In the genomic region with DNA sequence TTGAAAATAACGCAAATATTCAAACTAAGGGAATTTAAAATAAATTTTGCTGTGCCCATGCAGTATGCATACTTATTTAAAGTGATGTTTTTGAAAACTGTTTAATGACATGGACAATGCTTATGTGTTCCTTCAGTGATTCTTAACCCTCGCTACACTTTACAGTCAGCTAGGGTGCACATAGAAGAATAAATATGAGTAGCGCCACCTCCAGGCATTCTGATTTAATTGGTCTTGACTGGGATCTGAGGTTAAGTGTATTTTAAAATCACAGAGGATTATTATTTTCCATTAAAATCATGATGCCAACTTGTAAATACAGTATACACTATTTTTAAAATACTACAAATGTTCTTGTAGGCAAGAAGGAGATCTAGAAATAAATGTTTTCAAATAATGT, we compare ENCODE assay signal across 21 cellular contexts.
DNase-seq lines count a peak whose midpoint lies in the region; ATAC-seq, FAIRE-seq and TF ChIP-seq lines count a peak whose summit lies in the region.
"Had no signal": no experiment of that assay in that cellular context is flagged by ENCODE, and none has a peak within 500 bp of the region (broad histone marks: within the 10 kb centered on the region; RNA-seq: fewer than 3 reads in every experiment).

No MANE protein-coding gene starts in this region.

- H3K4me3 ChIP-seq in NT2/D1 (ENCODE audit: insufficient read length, low read depth), result no peak overlapping the region
- H3K4me3 ChIP-seq in H1 (ENCODE audit: extremely low read depth in 1 of 4, insufficient read depth in 2 of 4, low read depth in 3 of 4, low read length in 4 of 4), result no peak overlapping the region
- H3K4me3 ChIP-seq in neural progenitor cell, result no peak overlapping the region
- H3K4me3 ChIP-seq in Caco-2 (ENCODE audit: low read depth, low read length), result no peak overlapping the region
- H3K4me3 ChIP-seq: SJCRH30 had no signal

- no peaks in the 10 kb centered on the region for H3K79me1 ChIP-seq in H1 (ENCODE audit: low read depth, low read length)

- POLR2A ChIA-PET in H1 (lab: Charles Lee; ENCODE audit: partially characterized antibody) (no interaction called here), Caco-2 (lab: Charles Lee) (no interaction called here)

- H4K91ac ChIP-seq in H1 (replicated peaks; ENCODE audit: insufficient read length, low read length), result no peak overlapping the region

- H3K36me3 ChIP-seq in NT2/D1 (ENCODE audit: insufficient read depth, insufficient read length, low read length) (no peaks in the 10 kb centered on the region), H1 (ENCODE audit: control insufficient read depth in 2 of 4, insufficient read depth in 4 of 4, low read length in 3 of 4) (no peaks in the 10 kb centered on the region), neural progenitor cell (no peaks in the 10 kb centered on the region), Caco-2 (ENCODE audit: control insufficient read depth, insufficient read depth, low read length) (no peaks in the 10 kb centered on the region)
- H3K36me3 ChIP-seq: SJCRH30 had no signal

- H2BK12ac ChIP-seq in H1 (ENCODE audit: low read depth, low read length), result no peak overlapping the region

- no peak for FAIRE-seq in H1 (lab: Jason Lieb, UNC)

- H3K14ac ChIP-seq in H1 (ENCODE audit: insufficient read length), result no peak overlapping the region

- H2BK5ac ChIP-seq in H1 (ENCODE audit: low read depth, low read length), result no peak overlapping the region

- no peak overlapping the region for H3K27ac ChIP-seq in H1 (ENCODE audit: low read depth, low read length)
- H3K27ac ChIP-seq in neural progenitor cell, result no peak overlapping the region
- H3K27ac ChIP-seq: SJCRH30 had no signal

- H3K4me1 ChIP-seq in NT2/D1 (ENCODE audit: insufficient read depth, insufficient read length), result no peaks in the 10 kb centered on the region
- H3K4me1 ChIP-seq in H1 (replicated peaks in 1 of 4; ENCODE audit: control insufficient read depth in 3 of 4, insufficient read depth in 4 of 4, low read length in 3 of 4), result peaks cover 0 to 3% (median 1%) of the 10 kb centered on the region in 4 experiments; a peak in 2 of 7 replicates
- peaks cover 22% of the 10 kb centered on the region for H3K4me1 ChIP-seq in neural progenitor cell
- no peaks in the 10 kb centered on the region for H3K4me1 ChIP-seq in Caco-2
- H3K4me1 ChIP-seq: SJCRH30 had no signal

- H3K9me3 Mint-ChIP-seq in neural progenitor cell, result no peaks in the 10 kb centered on the region
- H3K9me3 Mint-ChIP-seq in Caco-2 (ENCODE audit: unreplicated experiment), result no peaks in the 10 kb centered on the region

- H3K4ac ChIP-seq in H1 (replicated peaks; ENCODE audit: insufficient read length, low read depth, low read length), result no peak overlapping the region

- peak; percentile 17 for DNase-seq in NCI-H748 (lab: John Stamatoyannopoulos, UW; ENCODE audit: unreplicated experiment)
- no peak for DNase-seq in NCI-H748 treated with DMSO at 0.1 percent for 48 hours (lab: John Stamatoyannopoulos, UW)
- DNase-seq in NT2/D1 (ENCODE audit: low read depth, low spot score), result peak; percentile 5
- DNase-seq in H1 (ENCODE audit: low read depth in 1 of 2, low spot score in 2 of 2), result no peak
- DNase-seq in neural progenitor cell (ENCODE audit: low spot score), result no peak
- no peak for DNase-seq in Caco-2
- DNase-seq in erythroblast (lab: John Stamatoyannopoulos, UW), result no peak
- DNase-seq: 8988T; CD4-positive, CD25-positive, alpha-beta regulatory T cell; COR-L47; GF-D8; KBM-7; NCI-H1436; NCI-H1930; NCI-H345; NCI-H524 treated with DMSO at 0.1 percent for 48 hours; SJCRH30; SW 1271 had no signal

- 77% methylated on average over 3 of the region's 3 CpGs; no CpG with 5 or more reads in 1 of the 2 experiments for whole genome bisulfite sequencing in H1 (ENCODE audit: extremely low coverage in 1 of 2, insufficient coverage in 1 of 2, insufficient read length in 1 of 2, insufficient replicate concordance in 2 of 2, low coverage in 1 of 2, low lambda C conversion rate in 2 of 2, missing lambda C conversion rate in 1 of 2), 2 experiments

- ATAC-seq in HG03025 (IDR thresholded peaks at IDR 0.05; ENCODE audit: low FRiP score, unreplicated experiment), result no peak
- ATAC-seq: HCT116 had no signal

- no peak overlapping the region for H4K8ac ChIP-seq in H1 (ENCODE audit: extremely low read depth, insufficient read depth, low read length)

- H3K9me3 ChIP-seq in NT2/D1 (ENCODE audit: insufficient read depth, low read length) (no peaks in the 10 kb centered on the region), H1 (ENCODE audit: insufficient read depth in 2 of 2, low read depth in 1 of 2, low read length in 1 of 2) (no peaks in the 10 kb centered on the region), neural progenitor cell (ENCODE audit: low read depth) (no peaks in the 10 kb centered on the region), Caco-2 (no peaks in the 10 kb centered on the region)
- H3K9me3 ChIP-seq: SJCRH30 had no signal

- H3K4me2 ChIP-seq in H1 (ENCODE audit: insufficient read depth in 1 of 2, low read depth in 2 of 2, low read length in 2 of 2) (no peak overlapping the region), neural progenitor cell (no peak overlapping the region)

- H3K27me3 ChIP-seq in NT2/D1 (ENCODE audit: insufficient read depth, insufficient read length) (no peaks in the 10 kb centered on the region), H1 (replicated peaks in 1 of 4; ENCODE audit: control insufficient read depth in 3 of 4, extremely low read depth in 1 of 4, insufficient read depth in 3 of 4, low read length in 3 of 4) (no peaks in the 10 kb centered on the region), neural progenitor cell (no peaks in the 10 kb centered on the region), Caco-2 (replicated peaks; ENCODE audit: control insufficient read depth, insufficient read depth, low read length) (no peaks in the 10 kb centered on the region)
- H3K27me3 ChIP-seq: SJCRH30 had no signal

- no peak overlapping the region for H3K27ac Mint-ChIP-seq in neural progenitor cell
- no peak overlapping the region for H3K27ac Mint-ChIP-seq in Caco-2 (ENCODE audit: unreplicated experiment)
- H3K27ac Mint-ChIP-seq: B cell; CD4-positive, CD25-positive, alpha-beta regulatory T cell had no signal

- no peaks in the 10 kb centered on the region; the same call in 1 of the 2 replicates for H3K23me2 ChIP-seq in H1 (ENCODE audit: low read depth, low read length)

- no peaks in the 10 kb centered on the region for H4K20me1 ChIP-seq in H1 (replicated peaks in 1 of 2; ENCODE audit: control insufficient read depth in 1 of 2, insufficient read depth in 2 of 2, low read length in 2 of 2)
- H4K20me1 ChIP-seq in neural progenitor cell (ENCODE audit: low read depth), result no peaks in the 10 kb centered on the region

- no peak overlapping the region for H3K56ac ChIP-seq in H1 (replicated peaks; ENCODE audit: insufficient read length, low read depth, low read length)

- TF ChIP-seq CTCF in H1 (IDR thresholded peaks at IDR 0.05; ENCODE audit: control extremely low read depth in 1 of 3, insufficient read depth in 1 of 3, low read depth in 1 of 3, low read length in 3 of 3), result peak in 2 of 3 experiments; percentile 12 to 51; a peak in 2 of 4 replicates
- peak; percentile 39 for TF ChIP-seq CTCF in neural progenitor cell (IDR thresholded peaks at IDR 0.05)
- no peak for TF ChIP-seq CTCF in Caco-2 (IDR thresholded peaks at IDR 0.05; ENCODE audit: insufficient read depth in 1 of 2, low read depth in 1 of 2, low read length in 1 of 2, severe bottlenecking in 1 of 2, unreplicated experiment in 1 of 2)

- no peak overlapping the region for H2BK15ac ChIP-seq in H1 (ENCODE audit: low read length)

- no peak overlapping the region for H3K23ac ChIP-seq in H1 (ENCODE audit: insufficient read length)

- H3K36me3 Mint-ChIP-seq in neural progenitor cell, result peaks cover 2% of the 10 kb centered on the region
- H3K36me3 Mint-ChIP-seq in Caco-2 (ENCODE audit: insufficient read depth, unreplicated experiment), result no peaks in the 10 kb centered on the region
- H3K36me3 Mint-ChIP-seq: CD4-positive, CD25-positive, alpha-beta regulatory T cell had no signal

- H3K4me3 Mint-ChIP-seq in neural progenitor cell (no peak overlapping the region), Caco-2 (ENCODE audit: unreplicated experiment) (no peak overlapping the region)
- H3K4me3 Mint-ChIP-seq: B cell; CD4-positive, CD25-positive, alpha-beta regulatory T cell had no signal

- H2AK5ac ChIP-seq in H1 (ENCODE audit: low read depth, low read length), result no peak overlapping the region

- TF ChIP-seq POLR2A in H1 (IDR thresholded peaks at IDR 0.05; ENCODE audit: control extremely low read depth in 1 of 2, low read depth in 2 of 2, low read length in 2 of 2) (no peak), erythroblast (IDR thresholded peaks at IDR 0.05; ENCODE audit: low read length) (no peak)

- intact Hi-C loops in Caco-2 (cut with micrococcal nuclease; ENCODE audit: unreplicated experiment), result no loop called here

- no TSS peak for BruUV-seq in Caco-2 (replicated peaks; lab: Mats Ljungman, UMichigan)

- no peak overlapping the region for H3K18ac ChIP-seq in H1 (ENCODE audit: extremely low read depth, low read length)

- no peaks in the 10 kb centered on the region for H3K79me2 ChIP-seq in H1 (ENCODE audit: control insufficient read depth in 1 of 2, insufficient read depth in 2 of 2, low read length in 2 of 2)
- H3K79me2 ChIP-seq in neural progenitor cell (ENCODE audit: low read depth), result no peaks in the 10 kb centered on the region

- no peak overlapping the region for H4K5ac ChIP-seq in H1 (ENCODE audit: insufficient read length, low read depth, low read length)

- H2BK20ac ChIP-seq in H1 (ENCODE audit: low read length), result no peak overlapping the region

- CTCF ChIA-PET in H1 (lab: Charles Lee; ENCODE audit: partially characterized antibody), result interaction anchor here (1.0 to 1.9 kb wide), 5 partner anchors 18 to 119 kb away, joined by 3 to 10 read pairs (median 3); no protein-coding TSS in a partner anchor
- CTCF ChIA-PET in Caco-2 (lab: Charles Lee), result no interaction called here

- no peak for TF ChIP-seq EP300 in H1 (IDR thresholded peaks at IDR 0.05; ENCODE audit: borderline replicate concordance in 1 of 2, low read depth in 2 of 2, low read length in 2 of 2)

- H3K27me3 Mint-ChIP-seq in neural progenitor cell (ENCODE audit: insufficient read depth, low read depth) (no peaks in the 10 kb centered on the region), Caco-2 (ENCODE audit: insufficient read depth, unreplicated experiment) (no peaks in the 10 kb centered on the region)
- H3K27me3 Mint-ChIP-seq: B cell; CD4-positive, CD25-positive, alpha-beta regulatory T cell had no signal

- H3F3A ChIP-seq in neural progenitor cell (ENCODE audit: low read depth), result peaks cover 1% of the 10 kb centered on the region

- no peak overlapping the region for H3K9ac ChIP-seq in NT2/D1 (ENCODE audit: insufficient read length, low read depth)
- no peak overlapping the region for H3K9ac ChIP-seq in H1 (replicated peaks in 1 of 4; ENCODE audit: extremely low read depth in 1 of 4, low read depth in 3 of 4, low read length in 3 of 4)
- H3K9ac ChIP-seq in neural progenitor cell, result no peak overlapping the region

- no peak overlapping the region for H2BK120ac ChIP-seq in H1 (replicated peaks; ENCODE audit: low read depth, low read length)

- peak; percentile 25 to 46 for TF ChIP-seq RAD21 in H1 (IDR thresholded peaks at IDR 0.05 in 1 of 2, conservative IDR thresholded peaks at IDR 0.05 in 1 of 2; ENCODE audit: low read depth in 2 of 2, low read length in 2 of 2)

- H3K4me1 Mint-ChIP-seq in neural progenitor cell, result peaks cover 6% of the 10 kb centered on the region
- H3K4me1 Mint-ChIP-seq in Caco-2 (ENCODE audit: low read depth, unreplicated experiment), result no peaks in the 10 kb centered on the region
- H3K4me1 Mint-ChIP-seq: B cell; CD4-positive, CD25-positive, alpha-beta regulatory T cell had no signal

- H2AFZ ChIP-seq in H1 (ENCODE audit: low read length), result no peak overlapping the region
- H2AFZ ChIP-seq in neural progenitor cell (replicated peaks), result no peak overlapping the region

Comparison
In these comparisons a context has a peak if more than half of its experiments do, and no peak if none do; other contexts are left out.
1. DNase-seq: peak in NCI-H748 (single experiment) and NT2/D1 (single experiment); none in NCI-H748 treated with DMSO at 0.1 percent for 48 hours (single experiment), H1 (0 of 2), neural progenitor cell (single experiment), Caco-2 (0 of 2) and erythroblast (0 of 2).
2. CTCF ChIP-seq: peak in H1 (2 of 3) and neural progenitor cell (single experiment); none in Caco-2 (0 of 2).